Comparison of ENCODE assay signal across 9 cellular contexts in genomic region chr11:43924112-43924855, GRCh38. TPM values are rescaled to one million over a fixed set of nuclear protein-coding genes. Genes with fewer than 3 reads are reported as not detected.
DNase-seq lines count a peak whose midpoint lies in the region; ATAC-seq and TF ChIP-seq lines count a peak whose summit lies in the region.
"Had no signal": no experiment of that assay in that cellular context is flagged by ENCODE, and none has a peak within 500 bp of the region (broad histone marks: within the 10 kb centered on the region; RNA-seq: fewer than 3 reads in every experiment).

No MANE protein-coding gene starts in this region.

- peaks cover 0 to 6% (median 2%) of the 10 kb centered on the region in 4 donors for H3K4me1 ChIP-seq in liver (ENCODE audit: control insufficient read depth in 4 of 4, insufficient read depth in 4 of 4, low read length in 3 of 4)
- H3K4me1 ChIP-seq in subcutaneous abdominal adipose tissue (ENCODE audit: control insufficient read depth in 5 of 5, insufficient read depth in 5 of 5, low read length in 5 of 5), result peaks cover 20 to 61% (median 60%) of the 10 kb centered on the region in 5 donors
- no peaks in the 10 kb centered on the region for H3K4me1 ChIP-seq in mucosa of descending colon (ENCODE audit: low read depth)

- peak; percentile 14 for TF ChIP-seq CTCF in HFF-Myc (IDR thresholded peaks at IDR 0.05; ENCODE audit: low read depth, low read length, missing control alignments)
- TF ChIP-seq CTCF in liver (IDR thresholded peaks at IDR 0.05; ENCODE audit: low read depth, low read length, missing input control), result no peak
- TF ChIP-seq CTCF in mucosa of descending colon (IDR thresholded peaks at IDR 0.05), result no peak
- no peak for TF ChIP-seq CTCF in GM10266 (IDR thresholded peaks at IDR 0.05; ENCODE audit: control insufficient read depth, insufficient read depth, low read depth, missing control alignments)

- 91% methylated on average over 27 of the region's 27 CpGs for WGBS in liver

- intact Hi-C loops in mucosa of descending colon (cut with DNase I, micrococcal nuclease), result no loop called here

- no peak for TF ChIP-seq RAD21 in liver (IDR thresholded peaks at IDR 0.05)

- H3K4me3 ChIP-seq in HFF-Myc (replicated peaks; ENCODE audit: low read depth, low read length), result no peak overlapping the region
- H3K4me3 ChIP-seq in liver (ENCODE audit: low read depth in 1 of 3, low read length in 3 of 3), result no peak overlapping the region
- H3K4me3 ChIP-seq in subcutaneous abdominal adipose tissue (ENCODE audit: low read depth in 1 of 5, low read length in 5 of 5), result no peak overlapping the region
- H3K4me3 ChIP-seq in mucosa of descending colon, result no peak overlapping the region

- no peak for DNase-seq in HFF-Myc (ENCODE audit: extremely low read depth, low read depth)
- no peak for DNase-seq in caudate nucleus (lab: John Stamatoyannopoulos, UW)
- DNase-seq in mucosa of descending colon, result no peak
- no peak for DNase-seq in GM10266 (ENCODE audit: extremely low spot score)
- DNase-seq: NCI-H446 had no signal

- H3K36me3 ChIP-seq in liver (ENCODE audit: control insufficient read depth in 4 of 4, insufficient read depth in 3 of 4, low read depth in 1 of 4, low read length in 3 of 4) (peaks cover 0 to 8% (median 2%) of the 10 kb centered on the region in 4 donors), subcutaneous abdominal adipose tissue (ENCODE audit: control insufficient read depth in 5 of 5, insufficient read depth in 5 of 5, low read length in 5 of 5) (peaks cover 3 to 22% (median 9%) of the 10 kb centered on the region in 5 donors), mucosa of descending colon (ENCODE audit: low read depth) (no peaks in the 10 kb centered on the region)

- H3K27ac ChIP-seq in caudate nucleus (ENCODE audit: low read depth, low read length), result peak overlapping the region; percentile 97
- peak overlapping the region; percentile 45 to 76 for H3K27ac ChIP-seq in liver (ENCODE audit: low read depth in 1 of 2, low read length in 2 of 2)
- H3K27ac ChIP-seq in subcutaneous abdominal adipose tissue (ENCODE audit: low read depth, low read length), result peak overlapping the region; percentile 87

- H3K27me3 ChIP-seq in liver (ENCODE audit: control insufficient read depth in 4 of 4, insufficient read depth in 4 of 4, low read length in 3 of 4) (no peaks in the 10 kb centered on the region), subcutaneous abdominal adipose tissue (ENCODE audit: control insufficient read depth in 5 of 5, insufficient read depth in 4 of 5, low read length in 5 of 5) (no peaks in the 10 kb centered on the region)

- no peak overlapping the region for H3K9ac ChIP-seq in liver (ENCODE audit: low read depth in 1 of 2, low read length in 2 of 2)
- peak overlapping the region in 3 of 5 donors; percentile 1 to 53 (median 31) for H3K9ac ChIP-seq in subcutaneous abdominal adipose tissue (ENCODE audit: low read length in 5 of 5)

- no peak for ATAC-seq in GM21360 (IDR thresholded peaks at IDR 0.05; ENCODE audit: unreplicated experiment)
- ATAC-seq in mucosa of descending colon, result no peak
- no peak for ATAC-seq in GM19467 (IDR thresholded peaks at IDR 0.05; ENCODE audit: unreplicated experiment)

- no peaks in the 10 kb centered on the region for H3K9me3 ChIP-seq in liver (ENCODE audit: control insufficient read depth in 4 of 4, low read length in 3 of 4)
- no peaks in the 10 kb centered on the region for H3K9me3 ChIP-seq in subcutaneous abdominal adipose tissue (ENCODE audit: control insufficient read depth in 5 of 5, low read length in 5 of 5)
- no peaks in the 10 kb centered on the region for H3K9me3 ChIP-seq in mucosa of descending colon

TF ChIP-seq in liver, 16 proteins besides CTCF, POLR2A, EP300 and RAD21:
- TF ChIP-seq HNF4G (IDR thresholded peaks at IDR 0.05) (no peak), SP1 (IDR thresholded peaks at IDR 0.05) (no peak), FOXA2 (IDR thresholded peaks at IDR 0.05) (no peak), GABPA (IDR thresholded peaks at IDR 0.05 in 1 of 2, conservative IDR thresholded peaks at IDR 0.05 in 1 of 2) (no peak), FOXA1 (IDR thresholded peaks at IDR 0.05) (no peak), REST (IDR thresholded peaks at IDR 0.05) (no peak), ATF3 (IDR thresholded peaks at IDR 0.05) (no peak), HNF4A (conservative IDR thresholded peaks at IDR 0.05) (no peak), TAF1 (conservative IDR thresholded peaks at IDR 0.05) (no peak), NR2F2 (IDR thresholded peaks at IDR 0.05) (no peak), YY1 (IDR thresholded peaks at IDR 0.05) (no peak)

RNA-seq across cellular contexts. Expression of gene C11orf96, which starts 18.2 kb away (rescaled TPM):
- 10 to 100 TPM in 1 of 2 donors, 1 to 10 TPM in 1; 4.3 to 18.5 TPM for total RNA-seq in liver
- 10 to 100 TPM in 1 of 2 donors, 1 to 10 TPM in 1; 2.5 to 13.5 TPM for polyA plus RNA-seq in liver
- 10 to 100 TPM; 13.0 to 42.0 (median 21.0) TPM for total RNA-seq in mucosa of descending colon

RNA-seq across cellular contexts. Expression of gene ALKBH3, which starts 43.7 kb away (rescaled TPM):
- total RNA-seq in liver (10 to 100 TPM in 1 of 2 donors, 1 to 10 TPM in 1; 7.8 to 14.5 TPM), mucosa of descending colon (10 to 100 TPM; 18.9 to 27.7 (median 27.0) TPM)
- 10 to 100 TPM; 13.2 to 17.2 TPM for polyA plus RNA-seq in liver

Comparison
In these comparisons a context has a peak if more than half of its experiments do, and no peak if none do; other contexts are left out.
1. H3K9ac ChIP-seq: peak in subcutaneous abdominal adipose tissue (3 of 5); none in liver (0 of 2).
2. Peak in every context shown above with its lines, with median percentiles within 50 percentile points of each other: H3K27ac ChIP-seq.